28 cellular contexts compared by ENCODE assay signal in genomic region chr9:120522558-120522957, GRCh38.
"Had no signal": no experiment of that assay in that cellular context is flagged by ENCODE, and none has a peak within 500 bp of the region (broad histone marks: within the 10 kb centered on the region; RNA-seq: fewer than 3 reads in every experiment).

No MANE protein-coding gene starts in this region.

- H3K4me1 ChIP-seq: pancreas, prostate gland, sigmoid colon, spleen, suprapubic skin, tibial artery had no signal

- H3K4me3 ChIP-seq: left ventricle myocardium inferior, lower lobe of right lung, pancreas, prostate gland, sigmoid colon, spleen, suprapubic skin, thoracic aorta, tibial artery, upper lobe of right lung had no signal

- ATAC-seq: left colon; lower lobe of right lung; naive thymus-derived CD8-positive, alpha-beta T cell; pancreas; right cardiac atrium; stimulated activated effector memory CD8-positive, alpha-beta T cell treated with anti-CD3 and anti-CD28 coated beads, Interleukin-12 subunit alpha, Interleukin-12 subunit beta, amount 100 ng/mL, for 72 hours; upper lobe of right lung had no signal

- H3K9me3 ChIP-seq: left ventricle myocardium inferior, lower lobe of right lung, pancreas, prostate gland, sigmoid colon, spleen, suprapubic skin, thoracic aorta, tibial artery, upper lobe of right lung had no signal

- H3K27me3 ChIP-seq: pancreas, sigmoid colon, spleen, suprapubic skin, tibial artery, upper lobe of right lung had no signal

- DNase-seq: hypothalamus; immature natural killer cell; kidney glomerular epithelial cell; left colon; left ventricle myocardium inferior; lower lobe of right lung; mammary epithelial cell; mesenchymal stem cell; naive thymus-derived CD8-positive, alpha-beta T cell; nucleus accumbens; pancreas; posterior cingulate gyrus; retina; right cardiac atrium; sigmoid colon; small intestine; spleen; stimulated activated CD4-positive, alpha-beta T cell treated with anti-CD3 and anti-CD28 coated beads, Interleukin-4, amount 100 ng/mL, for 24 hours; stimulated activated naive CD4-positive, alpha-beta T cell; tibial artery; trophoblast cell; upper lobe of right lung had no signal

- FAIRE-seq: keratinocyte, pancreas, small intestine, urothelium cell line had no signal

- H3K27ac ChIP-seq: left ventricle myocardium inferior, lower lobe of right lung, pancreas, prostate gland, sigmoid colon, spleen, suprapubic skin, thoracic aorta, tibial artery, upper lobe of right lung had no signal
